In genomic region chr2:24576617-24577016, GRCh38 we compare ENCODE assay signal across 11 cellular contexts.
A peak's percentile ranks its signal among the peaks of the same experiment; 100 is the strongest.
DNase-seq lines count a peak whose midpoint lies in the region; ATAC-seq and TF ChIP-seq lines count a peak whose summit lies in the region.
"Had no signal": no experiment of that assay in that cellular context is flagged by ENCODE, and none has a peak within 500 bp of the region (broad histone marks: within the 10 kb centered on the region; RNA-seq: fewer than 3 reads in every experiment).

No MANE protein-coding gene starts in this region.

- ATAC-seq in GM18511 (IDR thresholded peaks at IDR 0.05; ENCODE audit: unreplicated experiment) (peak; percentile 60), HG03460 (IDR thresholded peaks at IDR 0.05; ENCODE audit: unreplicated experiment) (peak; percentile 60)

- DNase-seq in GM20000 (ENCODE audit: low spot score) (peak; percentile 17), amniotic epithelial cell (ENCODE audit: low read depth) (peak; percentile 55), 8988T (no peak), A172 (ENCODE audit: low spot score) (no peak), NCI-H2171 (lab: John Stamatoyannopoulos, UW) (no peak), AG08395 (ENCODE audit: low spot score) (no peak)
- DNase-seq: activated CD4-positive, alpha-beta T cell treated with anti-CD3 and anti-CD28 coated beads, Interleukin-2, amount 50 U/mL, for 48 hours; C1 segment of cervical spinal cord; Peyer's patch had no signal

- TF ChIP-seq CTCF in GM20000 (IDR thresholded peaks at IDR 0.05; ENCODE audit: extremely low read depth, missing control alignments): no peak

Comparison
In these comparisons a context has a peak if more than half of its experiments do, and no peak if none do; other contexts are left out.
1. DNase-seq: peak in GM20000 (single experiment) and amniotic epithelial cell (single experiment); none in 8988T (single experiment), A172 (single experiment), NCI-H2171 (single experiment) and AG08395 (single experiment).